1 cellular context compared by ENCODE assay signal in the genomic region with DNA sequence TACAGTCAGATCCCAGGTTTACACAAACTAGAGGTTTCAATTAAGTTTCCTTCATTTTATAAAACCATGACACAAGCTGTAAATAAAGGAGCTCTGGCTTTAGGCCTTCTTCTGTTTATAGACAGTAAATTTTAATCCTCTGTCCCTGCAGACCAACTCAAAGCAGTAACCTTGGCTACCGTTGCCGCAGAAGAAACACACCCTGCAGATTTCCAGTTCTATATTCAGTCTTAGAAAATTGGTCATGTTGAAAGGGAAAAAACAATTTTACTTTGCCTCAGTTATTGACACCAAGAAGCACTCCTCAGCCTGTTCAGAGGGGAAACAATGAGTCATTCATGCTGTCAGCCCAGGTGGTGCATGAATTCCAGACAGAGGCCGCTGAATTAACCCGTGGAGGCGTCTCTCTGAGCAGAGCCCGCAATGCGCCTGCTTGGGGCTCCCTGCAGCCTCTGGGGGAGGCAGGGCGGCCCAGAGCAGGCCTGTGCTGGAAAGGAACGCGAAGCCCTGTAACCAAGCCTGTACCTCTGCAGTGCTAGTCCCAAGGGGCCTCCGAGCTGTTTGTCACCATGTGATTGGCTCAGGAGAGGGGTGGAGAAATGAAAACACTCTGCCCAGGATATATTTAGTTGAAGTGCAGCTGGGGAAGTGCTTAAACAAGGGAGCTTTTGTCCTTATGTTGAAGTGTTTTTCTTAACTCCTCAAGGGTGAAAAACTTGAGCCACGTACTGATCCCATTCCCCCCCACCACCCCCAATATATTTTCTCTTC.
TF ChIP-seq lines count a peak whose summit lies in the region.

No MANE protein-coding gene starts in this region.

TF ChIP-seq in K562, 482 proteins besides CTCF, POLR2A, EP300 and RAD21 (continued from another document and continues in another):
- TF ChIP-seq, protein P1, sequence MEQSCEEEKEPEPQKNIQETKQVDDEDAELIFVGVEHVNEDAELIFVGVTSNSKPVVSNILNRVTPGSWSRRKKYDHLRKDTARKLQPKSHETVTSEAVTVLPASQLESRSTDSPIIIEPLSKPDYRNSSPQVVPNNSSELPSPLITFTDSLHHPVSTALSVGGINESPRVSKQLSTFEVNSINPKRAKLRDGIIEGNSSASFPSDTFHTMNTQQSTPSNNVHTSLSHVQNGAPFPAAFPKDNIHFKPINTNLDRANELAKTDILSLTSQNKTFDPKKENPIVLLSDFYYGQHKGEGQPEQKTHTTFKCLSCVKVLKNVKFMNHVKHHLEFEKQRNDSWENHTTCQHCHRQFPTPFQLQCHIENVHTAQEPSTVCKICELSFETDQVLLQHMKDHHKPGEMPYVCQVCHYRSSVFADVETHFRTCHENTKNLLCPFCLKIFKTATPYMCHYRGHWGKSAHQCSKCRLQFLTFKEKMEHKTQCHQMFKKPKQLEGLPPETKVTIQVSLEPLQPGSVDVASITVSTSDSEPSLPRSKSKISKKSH (CRISPR knock-in tag; IDR thresholded peaks at IDR 0.05) = no peak
- no peak for TF ChIP-seq ELF1 (tag; IDR thresholded peaks at IDR 0.05)
- TF ChIP-seq, protein P2, sequence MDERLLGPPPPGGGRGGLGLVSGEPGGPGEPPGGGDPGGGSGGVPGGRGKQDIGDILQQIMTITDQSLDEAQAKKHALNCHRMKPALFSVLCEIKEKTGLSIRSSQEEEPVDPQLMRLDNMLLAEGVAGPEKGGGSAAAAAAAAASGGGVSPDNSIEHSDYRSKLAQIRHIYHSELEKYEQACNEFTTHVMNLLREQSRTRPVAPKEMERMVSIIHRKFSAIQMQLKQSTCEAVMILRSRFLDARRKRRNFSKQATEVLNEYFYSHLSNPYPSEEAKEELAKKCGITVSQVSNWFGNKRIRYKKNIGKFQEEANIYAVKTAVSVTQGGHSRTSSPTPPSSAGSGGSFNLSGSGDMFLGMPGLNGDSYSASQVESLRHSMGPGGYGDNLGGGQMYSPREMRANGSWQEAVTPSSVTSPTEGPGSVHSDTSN (CRISPR knock-in tag; IDR thresholded peaks at IDR 0.05; ENCODE audit: low read depth) = no peak
- TF ChIP-seq, protein P2 (tag; conservative IDR thresholded peaks at IDR 0.05; ENCODE audit: low read depth) = peak; percentile 48
- TF ChIP-seq CBFA2T3 (IDR thresholded peaks at IDR 0.05) = peak; percentile 48
- TF ChIP-seq ZNF354B (CRISPR knock-in tag; IDR thresholded peaks at IDR 0.05) = no peak
- TF ChIP-seq, protein P3, sequence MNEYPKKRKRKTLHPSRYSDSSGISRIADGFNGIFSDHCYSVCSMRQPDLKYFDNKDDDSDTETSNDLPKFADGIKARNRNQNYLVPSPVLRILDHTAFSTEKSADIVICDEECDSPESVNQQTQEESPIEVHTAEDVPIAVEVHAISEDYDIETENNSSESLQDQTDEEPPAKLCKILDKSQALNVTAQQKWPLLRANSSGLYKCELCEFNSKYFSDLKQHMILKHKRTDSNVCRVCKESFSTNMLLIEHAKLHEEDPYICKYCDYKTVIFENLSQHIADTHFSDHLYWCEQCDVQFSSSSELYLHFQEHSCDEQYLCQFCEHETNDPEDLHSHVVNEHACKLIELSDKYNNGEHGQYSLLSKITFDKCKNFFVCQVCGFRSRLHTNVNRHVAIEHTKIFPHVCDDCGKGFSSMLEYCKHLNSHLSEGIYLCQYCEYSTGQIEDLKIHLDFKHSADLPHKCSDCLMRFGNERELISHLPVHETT (CRISPR knock-in tag; conservative IDR thresholded peaks at IDR 0.05 in 1 of 2, IDR thresholded peaks at IDR 0.05 in 1 of 2) = peak in 1 of 2 experiments; percentile 76; a peak in 2 of 4 replicates
- TF ChIP-seq ARHGAP35 (IDR thresholded peaks at IDR 0.05; ENCODE audit: partially characterized antibody) = no peak
- no peak for TF ChIP-seq MTA1 (IDR thresholded peaks at IDR 0.05; ENCODE audit: borderline replicate concordance)
- TF ChIP-seq PHB2 (IDR thresholded peaks at IDR 0.05; ENCODE audit: low read depth) = no peak
- TF ChIP-seq CHCHD3 (CRISPR knock-in tag; IDR thresholded peaks at IDR 0.05) = no peak
- TF ChIP-seq DACH1 (IDR thresholded peaks at IDR 0.05; ENCODE audit: partially characterized antibody) = no peak
- no peak for TF ChIP-seq ILF3 (IDR thresholded peaks at IDR 0.05; ENCODE audit: borderline replicate concordance)
- no peak for TF ChIP-seq ELF4 (CRISPR knock-in tag; IDR thresholded peaks at IDR 0.05)
- TF ChIP-seq, protein P4, sequence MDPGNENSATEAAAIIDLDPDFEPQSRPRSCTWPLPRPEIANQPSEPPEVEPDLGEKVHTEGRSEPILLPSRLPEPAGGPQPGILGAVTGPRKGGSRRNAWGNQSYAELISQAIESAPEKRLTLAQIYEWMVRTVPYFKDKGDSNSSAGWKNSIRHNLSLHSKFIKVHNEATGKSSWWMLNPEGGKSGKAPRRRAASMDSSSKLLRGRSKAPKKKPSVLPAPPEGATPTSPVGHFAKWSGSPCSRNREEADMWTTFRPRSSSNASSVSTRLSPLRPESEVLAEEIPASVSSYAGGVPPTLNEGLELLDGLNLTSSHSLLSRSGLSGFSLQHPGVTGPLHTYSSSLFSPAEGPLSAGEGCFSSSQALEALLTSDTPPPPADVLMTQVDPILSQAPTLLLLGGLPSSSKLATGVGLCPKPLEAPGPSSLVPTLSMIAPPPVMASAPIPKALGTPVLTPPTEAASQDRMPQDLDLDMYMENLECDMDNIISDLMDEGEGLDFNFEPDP (CRISPR knock-in tag; IDR thresholded peaks at IDR 0.05) = no peak
- no peak for TF ChIP-seq ZNF436 (CRISPR knock-in tag; IDR thresholded peaks at IDR 0.05)
- no peak for TF ChIP-seq EWSR1 (IDR thresholded peaks at IDR 0.05; ENCODE audit: borderline replicate concordance, low read depth, partially characterized antibody)
- no peak for TF ChIP-seq TCF7 (IDR thresholded peaks at IDR 0.05; ENCODE audit: borderline replicate concordance)
- TF ChIP-seq PHTF2 (CRISPR knock-in tag; IDR thresholded peaks at IDR 0.05) = no peak
- no peak for TF ChIP-seq PPARD (CRISPR knock-in tag; IDR thresholded peaks at IDR 0.05)
- TF ChIP-seq HNRNPL (IDR thresholded peaks at IDR 0.05; ENCODE audit: low read depth, low read length) = no peak
- TF ChIP-seq, protein P5, sequence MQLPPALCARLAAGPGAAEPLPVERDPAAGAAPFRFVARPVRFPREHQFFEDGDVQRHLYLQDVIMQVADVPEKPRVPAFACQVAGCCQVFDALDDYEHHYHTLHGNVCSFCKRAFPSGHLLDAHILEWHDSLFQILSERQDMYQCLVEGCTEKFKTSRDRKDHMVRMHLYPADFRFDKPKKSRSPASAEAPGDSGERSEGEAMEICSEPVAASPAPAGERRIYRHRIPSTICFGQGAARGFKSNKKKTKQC (CRISPR knock-in tag; IDR thresholded peaks at IDR 0.05) = no peak
- TF ChIP-seq, protein P6, sequence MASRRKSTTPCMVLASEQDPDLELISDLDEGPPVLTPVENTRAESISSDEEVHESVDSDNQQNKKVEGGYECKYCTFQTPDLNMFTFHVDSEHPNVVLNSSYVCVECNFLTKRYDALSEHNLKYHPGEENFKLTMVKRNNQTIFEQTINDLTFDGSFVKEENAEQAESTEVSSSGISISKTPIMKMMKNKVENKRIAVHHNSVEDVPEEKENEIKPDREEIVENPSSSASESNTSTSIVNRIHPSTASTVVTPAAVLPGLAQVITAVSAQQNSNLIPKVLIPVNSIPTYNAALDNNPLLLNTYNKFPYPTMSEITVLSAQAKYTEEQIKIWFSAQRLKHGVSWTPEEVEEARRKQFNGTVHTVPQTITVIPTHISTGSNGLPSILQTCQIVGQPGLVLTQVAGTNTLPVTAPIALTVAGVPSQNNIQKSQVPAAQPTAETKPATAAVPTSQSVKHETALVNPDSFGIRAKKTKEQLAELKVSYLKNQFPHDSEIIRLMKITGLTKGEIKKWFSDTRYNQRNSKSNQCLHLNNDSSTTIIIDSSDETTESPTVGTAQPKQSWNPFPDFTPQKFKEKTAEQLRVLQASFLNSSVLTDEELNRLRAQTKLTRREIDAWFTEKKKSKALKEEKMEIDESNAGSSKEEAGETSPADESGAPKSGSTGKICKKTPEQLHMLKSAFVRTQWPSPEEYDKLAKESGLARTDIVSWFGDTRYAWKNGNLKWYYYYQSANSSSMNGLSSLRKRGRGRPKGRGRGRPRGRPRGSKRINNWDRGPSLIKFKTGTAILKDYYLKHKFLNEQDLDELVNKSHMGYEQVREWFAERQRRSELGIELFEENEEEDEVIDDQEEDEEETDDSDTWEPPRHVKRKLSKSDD (conservative IDR thresholded peaks at IDR 0.05; ENCODE audit: low read length) = no peak
- no peak for TF ChIP-seq ZNF551 (CRISPR knock-in tag; IDR thresholded peaks at IDR 0.05)
- TF ChIP-seq SIN3B (IDR thresholded peaks at IDR 0.05; ENCODE audit: low read depth) = no peak
- TF ChIP-seq MCM2 (IDR thresholded peaks at IDR 0.05; ENCODE audit: low read depth) = no peak
- no peak for TF ChIP-seq ZNF311 (CRISPR knock-in tag; IDR thresholded peaks at IDR 0.05)
- no peak for TF ChIP-seq ZBTB1 (CRISPR knock-in tag; IDR thresholded peaks at IDR 0.05; ENCODE audit: borderline replicate concordance, low read depth)
- TF ChIP-seq CHD1 (IDR thresholded peaks at IDR 0.05; ENCODE audit: low read length) = no peak
- TF ChIP-seq ZNF384 (IDR thresholded peaks at IDR 0.05; ENCODE audit: low read depth, low read length) = no peak
- TF ChIP-seq, protein P7, sequence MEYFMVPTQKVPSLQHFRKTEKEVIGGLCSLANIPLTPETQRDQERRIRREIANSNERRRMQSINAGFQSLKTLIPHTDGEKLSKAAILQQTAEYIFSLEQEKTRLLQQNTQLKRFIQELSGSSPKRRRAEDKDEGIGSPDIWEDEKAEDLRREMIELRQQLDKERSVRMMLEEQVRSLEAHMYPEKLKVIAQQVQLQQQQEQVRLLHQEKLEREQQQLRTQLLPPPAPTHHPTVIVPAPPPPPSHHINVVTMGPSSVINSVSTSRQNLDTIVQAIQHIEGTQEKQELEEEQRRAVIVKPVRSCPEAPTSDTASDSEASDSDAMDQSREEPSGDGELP (CRISPR knock-in tag; IDR thresholded peaks at IDR 0.05; ENCODE audit: borderline replicate concordance) = peak; percentile 94
- TF ChIP-seq, protein P8, sequence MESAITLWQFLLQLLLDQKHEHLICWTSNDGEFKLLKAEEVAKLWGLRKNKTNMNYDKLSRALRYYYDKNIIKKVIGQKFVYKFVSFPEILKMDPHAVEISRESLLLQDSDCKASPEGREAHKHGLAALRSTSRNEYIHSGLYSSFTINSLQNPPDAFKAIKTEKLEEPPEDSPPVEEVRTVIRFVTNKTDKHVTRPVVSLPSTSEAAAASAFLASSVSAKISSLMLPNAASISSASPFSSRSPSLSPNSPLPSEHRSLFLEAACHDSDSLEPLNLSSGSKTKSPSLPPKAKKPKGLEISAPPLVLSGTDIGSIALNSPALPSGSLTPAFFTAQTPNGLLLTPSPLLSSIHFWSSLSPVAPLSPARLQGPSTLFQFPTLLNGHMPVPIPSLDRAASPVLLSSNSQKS (CRISPR knock-in tag; IDR thresholded peaks at IDR 0.05) = no peak
- TF ChIP-seq HDGF (IDR thresholded peaks at IDR 0.05) = no peak
- TF ChIP-seq CBX8 (IDR thresholded peaks at IDR 0.05; ENCODE audit: borderline replicate concordance, extremely low read depth, low read depth, low read length, poor library complexity, severe bottlenecking) = no peak
- TF ChIP-seq RBFOX2 (IDR thresholded peaks at IDR 0.05; ENCODE audit: low read depth, low read length) = peak; percentile 74
- TF ChIP-seq, protein P9, sequence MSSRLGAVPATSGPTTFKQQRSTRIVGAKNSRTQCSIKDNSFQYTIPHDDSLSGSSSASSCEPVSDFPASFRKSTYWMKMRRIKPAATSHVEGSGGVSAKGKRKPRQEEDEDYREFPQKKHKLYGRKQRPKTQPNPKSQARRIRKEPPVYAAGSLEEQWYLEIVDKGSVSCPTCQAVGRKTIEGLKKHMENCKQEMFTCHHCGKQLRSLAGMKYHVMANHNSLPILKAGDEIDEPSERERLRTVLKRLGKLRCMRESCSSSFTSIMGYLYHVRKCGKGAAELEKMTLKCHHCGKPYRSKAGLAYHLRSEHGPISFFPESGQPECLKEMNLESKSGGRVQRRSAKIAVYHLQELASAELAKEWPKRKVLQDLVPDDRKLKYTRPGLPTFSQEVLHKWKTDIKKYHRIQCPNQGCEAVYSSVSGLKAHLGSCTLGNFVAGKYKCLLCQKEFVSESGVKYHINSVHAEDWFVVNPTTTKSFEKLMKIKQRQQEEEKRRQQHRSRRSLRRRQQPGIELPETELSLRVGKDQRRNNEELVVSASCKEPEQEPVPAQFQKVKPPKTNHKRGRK (tag; IDR thresholded peaks at IDR 0.05) = no peak
- TF ChIP-seq RHOXF2B (CRISPR knock-in tag; conservative IDR thresholded peaks at IDR 0.05) = no peak
- TF ChIP-seq GATAD2B (IDR thresholded peaks at IDR 0.05; ENCODE audit: borderline replicate concordance) = no peak
- peak; percentile 80 for TF ChIP-seq HDAC2 (IDR thresholded peaks at IDR 0.05)
- TF ChIP-seq GTF2A2 (tag; IDR thresholded peaks at IDR 0.05) = no peak
- TF ChIP-seq ZNF224 (CRISPR knock-in tag; IDR thresholded peaks at IDR 0.05) = no peak
- TF ChIP-seq, protein P10, sequence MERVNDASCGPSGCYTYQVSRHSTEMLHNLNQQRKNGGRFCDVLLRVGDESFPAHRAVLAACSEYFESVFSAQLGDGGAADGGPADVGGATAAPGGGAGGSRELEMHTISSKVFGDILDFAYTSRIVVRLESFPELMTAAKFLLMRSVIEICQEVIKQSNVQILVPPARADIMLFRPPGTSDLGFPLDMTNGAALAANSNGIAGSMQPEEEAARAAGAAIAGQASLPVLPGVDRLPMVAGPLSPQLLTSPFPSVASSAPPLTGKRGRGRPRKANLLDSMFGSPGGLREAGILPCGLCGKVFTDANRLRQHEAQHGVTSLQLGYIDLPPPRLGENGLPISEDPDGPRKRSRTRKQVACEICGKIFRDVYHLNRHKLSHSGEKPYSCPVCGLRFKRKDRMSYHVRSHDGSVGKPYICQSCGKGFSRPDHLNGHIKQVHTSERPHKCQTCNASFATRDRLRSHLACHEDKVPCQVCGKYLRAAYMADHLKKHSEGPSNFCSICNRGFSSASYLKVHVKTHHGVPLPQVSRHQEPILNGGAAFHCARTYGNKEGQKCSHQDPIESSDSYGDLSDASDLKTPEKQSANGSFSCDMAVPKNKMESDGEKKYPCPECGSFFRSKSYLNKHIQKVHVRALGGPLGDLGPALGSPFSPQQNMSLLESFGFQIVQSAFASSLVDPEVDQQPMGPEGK (CRISPR knock-in tag; IDR thresholded peaks at IDR 0.05; ENCODE audit: borderline replicate concordance) = no peak
- no peak for TF ChIP-seq PTTG1 (tag; IDR thresholded peaks at IDR 0.05; ENCODE audit: low read depth)
- no peak for TF ChIP-seq MEF2A (IDR thresholded peaks at IDR 0.05; ENCODE audit: control insufficient read depth, low read depth, low read length)
- no peak for TF ChIP-seq IRF2 (CRISPR knock-in tag; IDR thresholded peaks at IDR 0.05)
- TF ChIP-seq, protein P11, sequence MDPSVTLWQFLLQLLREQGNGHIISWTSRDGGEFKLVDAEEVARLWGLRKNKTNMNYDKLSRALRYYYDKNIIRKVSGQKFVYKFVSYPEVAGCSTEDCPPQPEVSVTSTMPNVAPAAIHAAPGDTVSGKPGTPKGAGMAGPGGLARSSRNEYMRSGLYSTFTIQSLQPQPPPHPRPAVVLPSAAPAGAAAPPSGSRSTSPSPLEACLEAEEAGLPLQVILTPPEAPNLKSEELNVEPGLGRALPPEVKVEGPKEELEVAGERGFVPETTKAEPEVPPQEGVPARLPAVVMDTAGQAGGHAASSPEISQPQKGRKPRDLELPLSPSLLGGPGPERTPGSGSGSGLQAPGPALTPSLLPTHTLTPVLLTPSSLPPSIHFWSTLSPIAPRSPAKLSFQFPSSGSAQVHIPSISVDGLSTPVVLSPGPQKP (CRISPR knock-in tag; IDR thresholded peaks at IDR 0.05) = no peak
